In genomic region chr22:26482171-26482570, GRCh38 we compare ENCODE assay signal across 11 cellular contexts. TPM values are rescaled to one million over a fixed set of nuclear protein-coding genes. Genes with fewer than 3 reads are reported as not detected.
DNase-seq lines count a peak whose midpoint lies in the region; ATAC-seq and TF ChIP-seq lines count a peak whose summit lies in the region.
"Had no signal": no experiment of that assay in that cellular context is flagged by ENCODE, and none has a peak within 500 bp of the region (broad histone marks: within the 10 kb centered on the region; RNA-seq: fewer than 3 reads in every experiment).

No MANE protein-coding gene starts in this region.

- H3K9ac ChIP-seq in neural cell (ENCODE audit: low read length), result peak overlapping the region; percentile 95

- peaks cover 37% of the 10 kb centered on the region for H3F3A ChIP-seq in DOHH2 (ENCODE audit: control insufficient read depth, insufficient read depth)
- no peaks in the 10 kb centered on the region for H3F3A ChIP-seq in neural cell (ENCODE audit: insufficient read depth, low read length, poor library complexity, severe bottlenecking)

- H3K27ac Mint-ChIP-seq in activated naive CD4-positive, alpha-beta T cell treated with anti-CD3 and anti-CD28 coated beads, Interleukin-2, amount 50 U/mL, for 72 hours, result peak overlapping the region; percentile 93 to 99

- H3K36me3 ChIP-seq in DOHH2 (ENCODE audit: control insufficient read depth, low read length) (peaks cover 77% of the 10 kb centered on the region), neural cell (ENCODE audit: insufficient read depth, low read length) (no peaks in the 10 kb centered on the region)
- H3K36me3 ChIP-seq: pancreas had no signal

- H3K9me3 ChIP-seq in DOHH2 (ENCODE audit: control insufficient read depth, insufficient read depth, low read length) (no peaks in the 10 kb centered on the region), neural cell (ENCODE audit: low read length) (no peaks in the 10 kb centered on the region)
- H3K9me3 ChIP-seq: pancreas had no signal

- H3K4me3 ChIP-seq in DOHH2 (ENCODE audit: low read length) (peak overlapping the region; percentile 97), LNCaP clone FGC (ENCODE audit: low read depth, low read length) (peak overlapping the region; percentile 94; the same call in 1 of the 2 replicates), neural cell (ENCODE audit: low read length) (peak overlapping the region; percentile 84), foreskin fibroblast (ENCODE audit: low read depth in 1 of 2, low read length in 2 of 2) (no peak overlapping the region)

- peaks cover 86% of the 10 kb centered on the region for H3K4me1 ChIP-seq in DOHH2 (ENCODE audit: control insufficient read depth, low read length)

- H2AFZ ChIP-seq in neural cell (ENCODE audit: low read depth, low read length), result no peak overlapping the region

- no peak for TF ChIP-seq RAD21 in neural cell (conservative IDR thresholded peaks at IDR 0.05)

- H3K79me2 ChIP-seq in DOHH2 (ENCODE audit: control insufficient read depth, low read length), result peaks cover 99% of the 10 kb centered on the region
- H3K79me2 ChIP-seq in neural cell (replicated peaks; ENCODE audit: insufficient read depth, low read length), result peaks cover 32% of the 10 kb centered on the region

- DNase-seq in LNCaP clone FGC (ENCODE audit: low read depth) (no peak), superior temporal gyrus (ENCODE audit: extremely low spot score) (no peak), NCI-H226 (no peak), foreskin fibroblast (no peak)
- no peak for DNase-seq in activated naive CD4-positive, alpha-beta T cell treated with anti-CD3 and anti-CD28 coated beads, Interleukin-2, amount 50 U/mL, for 72 hours (ENCODE audit: low spot score in 2 of 2)
- DNase-seq: GF-D8, pancreas, RPMI8226 had no signal

- H3K9me2 ChIP-seq in DOHH2 (replicated peaks; ENCODE audit: control insufficient read depth, low read length) (no peaks in the 10 kb centered on the region), neural cell (ENCODE audit: insufficient read depth, low read length) (no peaks in the 10 kb centered on the region)

- H4K20me1 ChIP-seq in DOHH2 (ENCODE audit: control insufficient read depth, insufficient read depth, low read depth, low read length), result no peaks in the 10 kb centered on the region
- no peaks in the 10 kb centered on the region for H4K20me1 ChIP-seq in neural cell (ENCODE audit: insufficient read depth)

- peak overlapping the region; percentile 98 for H3K4me2 ChIP-seq in DOHH2 (ENCODE audit: low read length)
- H3K4me2 ChIP-seq in neural cell (ENCODE audit: low read length), result peak overlapping the region; percentile 90

- no peak for TF ChIP-seq CTCF in DOHH2 (IDR thresholded peaks at IDR 0.05; ENCODE audit: low read depth, low read length, poor library complexity, severe bottlenecking)
- TF ChIP-seq CTCF in LNCaP clone FGC (IDR thresholded peaks at IDR 0.05; ENCODE audit: control insufficient read depth, extremely low read depth, insufficient read depth), result no peak
- TF ChIP-seq CTCF in neural cell (IDR thresholded peaks at IDR 0.05; ENCODE audit: poor library complexity, severe bottlenecking), result no peak
- TF ChIP-seq CTCF in foreskin fibroblast (IDR thresholded peaks at IDR 0.05; ENCODE audit: low read depth, low read length), result no peak

- H3K27me3 ChIP-seq in DOHH2 (ENCODE audit: control insufficient read depth, low read length) (no peaks in the 10 kb centered on the region), neural cell (ENCODE audit: insufficient read depth, low read depth, low read length) (no peaks in the 10 kb centered on the region)
- H3K27me3 ChIP-seq: pancreas had no signal

- TF ChIP-seq EP300 in neural cell (conservative IDR thresholded peaks at IDR 0.05; ENCODE audit: poor library complexity, severe bottlenecking), result no peak

- no peaks in the 10 kb centered on the region for H3K9me3 Mint-ChIP-seq in activated naive CD4-positive, alpha-beta T cell treated with anti-CD3 and anti-CD28 coated beads, Interleukin-2, amount 50 U/mL, for 72 hours

- peak overlapping the region; percentile 98 for H3K27ac ChIP-seq in DOHH2 (ENCODE audit: low read depth, low read length)
- no peak overlapping the region for H3K27ac ChIP-seq in neural cell (ENCODE audit: low read length)

- H3K36me3 Mint-ChIP-seq in activated naive CD4-positive, alpha-beta T cell treated with anti-CD3 and anti-CD28 coated beads, Interleukin-2, amount 50 U/mL, for 72 hours, result peaks cover 37 to 48% of the 10 kb centered on the region in 2 donors

- no peak for ATAC-seq in activated naive CD4-positive, alpha-beta T cell treated with anti-CD3 and anti-CD28 coated beads, Interleukin-2, amount 50 U/mL, for 72 hours
- ATAC-seq in GM18907 (IDR thresholded peaks at IDR 0.05; ENCODE audit: unreplicated experiment), result no peak
- ATAC-seq: pancreas had no signal

TF ChIP-seq in neural cell, 6 proteins besides CTCF, POLR2A, EP300 and RAD21:
- no peak for TF ChIP-seq REST (IDR thresholded peaks at IDR 0.05; ENCODE audit: borderline replicate concordance)
- no peak for TF ChIP-seq SMC3 (conservative IDR thresholded peaks at IDR 0.05; ENCODE audit: poor library complexity)
- no peak for TF ChIP-seq MXI1 (conservative IDR thresholded peaks at IDR 0.05; ENCODE audit: poor library complexity, severe bottlenecking)
- TF ChIP-seq POLR2AphosphoS5 (IDR thresholded peaks at IDR 0.05), result no peak
- TF ChIP-seq EZH2 (IDR thresholded peaks at IDR 0.05; ENCODE audit: borderline replicate concordance, insufficient read depth, low read length, poor library complexity, severe bottlenecking), result no peak
- TF ChIP-seq TAF1 (IDR thresholded peaks at IDR 0.05; ENCODE audit: low read depth), result no peak

RNA-seq across cellular contexts. Expression of gene HPS4, which starts 1.4 kb away (rescaled TPM):
- 10 to 100 TPM; 51.3 to 62.6 TPM for total RNA-seq in activated naive CD4-positive, alpha-beta T cell treated with anti-CD3 and anti-CD28 coated beads, Interleukin-2, amount 50 U/mL, for 72 hours
- polyA plus RNA-seq in neural cell, result 51.9 and 54.1 TPM in 2 replicates
- 54.5 and 56.6 TPM in 2 replicates for polyA minus RNA-seq in neural cell

RNA-seq across cellular contexts. Expression of gene SRRD, which starts 1.5 kb away (rescaled TPM):
- total RNA-seq in activated naive CD4-positive, alpha-beta T cell treated with anti-CD3 and anti-CD28 coated beads, Interleukin-2, amount 50 U/mL, for 72 hours, result 10 to 100 TPM; 18.6 to 27.4 TPM
- 29.3 and 33.9 TPM in 2 replicates for polyA plus RNA-seq in neural cell
- 36.8 and 39.7 TPM in 2 replicates for polyA minus RNA-seq in neural cell

RNA-seq across cellular contexts. Expression of gene TFIP11, which starts 30.1 kb away (rescaled TPM):
- 10 to 100 TPM; 45.5 to 49.3 TPM for total RNA-seq in activated naive CD4-positive, alpha-beta T cell treated with anti-CD3 and anti-CD28 coated beads, Interleukin-2, amount 50 U/mL, for 72 hours
- polyA plus RNA-seq in neural cell, result 24.9 and 49.8 TPM in 2 replicates
- polyA minus RNA-seq in neural cell, result 46.5 and 53.3 TPM in 2 replicates

RNA-seq across cellular contexts. Expression of gene ASPHD2, which starts 53.1 kb away (rescaled TPM):
- total RNA-seq in activated naive CD4-positive, alpha-beta T cell treated with anti-CD3 and anti-CD28 coated beads, Interleukin-2, amount 50 U/mL, for 72 hours, result 10 to 100 TPM in 1 of 2 donors, 1 to 10 TPM in 1; 3.5 to 15.1 TPM
- 16.7 and 18.7 TPM in 2 replicates for polyA plus RNA-seq in neural cell
- polyA minus RNA-seq in neural cell, result 28.1 and 29.0 TPM in 2 replicates

Comparison
In these comparisons a context has a peak if more than half of its experiments do, and no peak if none do; other contexts are left out.
1. H3K4me3 ChIP-seq: peak in DOHH2 (single experiment), LNCaP clone FGC (single experiment) and neural cell (single experiment); none in foreskin fibroblast (0 of 2).